Comparison of ENCODE assay signal across 14 cellular contexts in the genomic region with DNA sequence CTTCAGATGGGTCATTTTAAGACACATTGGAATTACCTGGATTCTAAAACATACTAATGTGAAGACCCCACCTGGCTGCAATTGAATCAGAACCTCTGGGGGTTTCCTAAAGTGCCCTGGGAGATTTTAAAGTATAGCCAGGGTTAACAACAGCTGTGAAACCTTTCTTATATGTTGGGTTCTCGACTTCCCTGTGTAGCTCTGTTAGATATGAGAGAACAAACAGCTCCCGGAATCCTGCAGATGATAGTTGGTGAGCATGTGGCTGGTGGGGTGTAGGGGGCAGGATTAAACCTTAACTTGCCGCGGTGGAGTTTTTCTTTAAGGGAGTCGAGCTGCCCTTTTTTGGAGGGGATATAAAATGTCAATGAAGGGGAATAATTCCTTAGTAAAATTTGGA. TPM values are rescaled to one million over a fixed set of nuclear protein-coding genes. Genes with fewer than 3 reads are reported as not detected.
DNase-seq lines count a peak whose midpoint lies in the region; ATAC-seq and TF ChIP-seq lines count a peak whose summit lies in the region.
"Had no signal": no experiment of that assay in that cellular context is flagged by ENCODE, and none has a peak within 500 bp of the region (broad histone marks: within the 10 kb centered on the region; RNA-seq: fewer than 3 reads in every experiment).

No MANE protein-coding gene starts in this region.

- H3K36me3 Mint-ChIP-seq in activated CD4-positive, alpha-beta T cell treated with anti-CD3 and anti-CD28 coated beads for 36 hours (ENCODE audit: low read depth): no peaks in the 10 kb centered on the region
- no peaks in the 10 kb centered on the region for H3K36me3 Mint-ChIP-seq in Calu3 (ENCODE audit: insufficient read depth, unreplicated experiment)
- H3K36me3 Mint-ChIP-seq in T-helper 17 cell (ENCODE audit: low read depth): no peaks in the 10 kb centered on the region

- H3K4me3 ChIP-seq in mucosa of rectum (ENCODE audit: low read length in 2 of 2) (peak overlapping the region in 1 of 2 donors; percentile 70), upper lobe of right lung (no peak overlapping the region)
- H3K4me3 ChIP-seq: esophagus muscularis mucosa had no signal

- H3K4me1 Mint-ChIP-seq in activated CD4-positive, alpha-beta T cell treated with anti-CD3 and anti-CD28 coated beads for 36 hours: peaks cover 81% of the 10 kb centered on the region
- H3K4me1 Mint-ChIP-seq in Calu3 (ENCODE audit: low read depth, unreplicated experiment): peaks cover 24% of the 10 kb centered on the region
- H3K4me1 Mint-ChIP-seq in T-helper 17 cell: peaks cover 70% of the 10 kb centered on the region

- POLR2A ChIA-PET in activated CD4-positive, alpha-beta T cell treated with anti-CD3 and anti-CD28 coated beads for 36 hours (lab: Charles Lee): interaction anchor here (1.1 kb wide), 1 partner anchor 11 kb away, joined by 3 read pairs; no protein-coding TSS in a partner anchor
- POLR2A ChIA-PET in GM10248 (lab: Yijun Ruan, JAX): interaction anchor here (1.5 kb wide), 1 partner anchor 11 kb away, joined by 4 read pairs; no protein-coding TSS in a partner anchor

- no peak for ATAC-seq in activated CD4-positive, alpha-beta T cell treated with anti-CD3 and anti-CD28 coated beads for 36 hours
- no peak for ATAC-seq in T-helper 17 cell
- no peak for ATAC-seq in upper lobe of right lung

- no peak for DNase-seq in activated CD4-positive, alpha-beta T cell treated with anti-CD3 and anti-CD28 coated beads for 36 hours
- DNase-seq in activated CD4-positive, alpha-beta T cell treated with anti-CD3 and anti-CD28 coated beads for 1 hour: no peak
- no peak for DNase-seq in Calu3
- DNase-seq in T-helper 17 cell: no peak
- no peak for DNase-seq in islet precursor cell
- no peak for DNase-seq in GM10248 (ENCODE audit: extremely low spot score)
- DNase-seq in upper lobe of right lung: no peak
- DNase-seq: COR-L47, cortex of kidney, SIG-M5, uterus had no signal

- intact Hi-C loops in activated CD4-positive, alpha-beta T cell treated with anti-CD3 and anti-CD28 coated beads for 36 hours (cut with DNase I, micrococcal nuclease): no loop called here
- intact Hi-C loops in Calu3 (cut with micrococcal nuclease; ENCODE audit: unreplicated experiment): no loop called here
- intact Hi-C loops in upper lobe of right lung (cut with DNase I): no loop called here

- peak overlapping the region; percentile 44 for H3K27ac Mint-ChIP-seq in activated CD4-positive, alpha-beta T cell treated with anti-CD3 and anti-CD28 coated beads for 36 hours
- H3K27ac Mint-ChIP-seq in Calu3 (ENCODE audit: unreplicated experiment) (no peak overlapping the region), T-helper 17 cell (peak overlapping the region; percentile 96)
- H3K27ac Mint-ChIP-seq: nephron progenitor cell had no signal

- peaks cover 28% of the 10 kb centered on the region in 2 donors for H3K4me1 ChIP-seq in mucosa of rectum (ENCODE audit: control insufficient read depth in 2 of 2, insufficient read depth in 2 of 2, low read length in 2 of 2)
- no peaks in the 10 kb centered on the region for H3K4me1 ChIP-seq in upper lobe of right lung
- H3K4me1 ChIP-seq: esophagus muscularis mucosa, uterus had no signal

- H3K27me3 ChIP-seq in mucosa of rectum (ENCODE audit: control insufficient read depth in 2 of 2, insufficient read depth in 2 of 2, low read length in 2 of 2) (no peaks in the 10 kb centered on the region), upper lobe of right lung (no peaks in the 10 kb centered on the region)
- H3K27me3 ChIP-seq: esophagus muscularis mucosa, uterus had no signal

- no TSS peak for BruUV-seq in Calu3 (replicated peaks; lab: Mats Ljungman, UMichigan)

- H3K9ac ChIP-seq in mucosa of rectum (ENCODE audit: low read depth in 1 of 2, low read length in 2 of 2): no peak overlapping the region

- CTCF ChIA-PET in activated CD4-positive, alpha-beta T cell treated with anti-CD3 and anti-CD28 coated beads for 36 hours (lab: Charles Lee): interaction anchor here (0.6 to 1.8 kb wide), 4 partner anchors 10 to 1878 kb away, joined by 3 to 13 read pairs (median 4); no protein-coding TSS in a partner anchor
- CTCF ChIA-PET in Calu3 (lab: Charles Lee) (interaction anchor here (0.6 to 1.4 kb wide), 4 partner anchors 11 to 354 kb away, joined by 3 to 5 read pairs (median 4); no protein-coding TSS in a partner anchor), GM10248 (lab: Yijun Ruan, JAX) (interaction anchor here (1.1 to 4.2 kb wide), 6 partner anchors 8 to 295 kb away, joined by 3 to 23 read pairs (median 4); partner anchors contain the start of gene PLCL2)

- no peaks in the 10 kb centered on the region for H3K36me3 ChIP-seq in mucosa of rectum (ENCODE audit: control insufficient read depth in 2 of 2, insufficient read depth in 2 of 2, low read length in 2 of 2)
- H3K36me3 ChIP-seq in upper lobe of right lung: no peaks in the 10 kb centered on the region
- H3K36me3 ChIP-seq: esophagus muscularis mucosa, uterus had no signal

- H3K4me3 Mint-ChIP-seq in activated CD4-positive, alpha-beta T cell treated with anti-CD3 and anti-CD28 coated beads for 36 hours: no peak overlapping the region
- peak overlapping the region; percentile 38 for H3K4me3 Mint-ChIP-seq in Calu3 (ENCODE audit: low read depth, unreplicated experiment)
- no peak overlapping the region for H3K4me3 Mint-ChIP-seq in T-helper 17 cell
- H3K4me3 Mint-ChIP-seq: nephron progenitor cell had no signal

- no peaks in the 10 kb centered on the region for H3K9me3 Mint-ChIP-seq in activated CD4-positive, alpha-beta T cell treated with anti-CD3 and anti-CD28 coated beads for 36 hours (ENCODE audit: low read depth)
- no peaks in the 10 kb centered on the region for H3K9me3 Mint-ChIP-seq in Calu3 (ENCODE audit: low read depth, unreplicated experiment)

- TF ChIP-seq CTCF in Calu3 (IDR thresholded peaks at IDR 0.05; ENCODE audit: unreplicated experiment) (no peak), GM10248 (IDR thresholded peaks at IDR 0.05; ENCODE audit: control extremely low read depth, extremely low read depth, low read depth, missing control alignments) (no peak), upper lobe of right lung (IDR thresholded peaks at IDR 0.05) (no peak)

- no peaks in the 10 kb centered on the region for H3K27me3 Mint-ChIP-seq in activated CD4-positive, alpha-beta T cell treated with anti-CD3 and anti-CD28 coated beads for 36 hours
- H3K27me3 Mint-ChIP-seq in Calu3 (ENCODE audit: unreplicated experiment): no peaks in the 10 kb centered on the region
- no peaks in the 10 kb centered on the region for H3K27me3 Mint-ChIP-seq in T-helper 17 cell

- H3K9me3 ChIP-seq in T-helper 17 cell (ENCODE audit: control insufficient read depth, low read length, poor library complexity, severe bottlenecking) (no peaks in the 10 kb centered on the region), mucosa of rectum (ENCODE audit: control insufficient read depth in 2 of 2, low read length in 2 of 2) (no peaks in the 10 kb centered on the region), upper lobe of right lung (no peaks in the 10 kb centered on the region)
- H3K9me3 ChIP-seq: esophagus muscularis mucosa, uterus had no signal

- H3K27ac ChIP-seq in mucosa of rectum (ENCODE audit: low read depth in 2 of 2, low read length in 2 of 2): peak overlapping the region; percentile 12 to 71
- no peak overlapping the region for H3K27ac ChIP-seq in upper lobe of right lung
- H3K27ac ChIP-seq: esophagus muscularis mucosa had no signal

RNA-seq across cellular contexts. Expression of gene PLCL2, which starts 12.1 kb away (rescaled TPM):
- total RNA-seq in activated CD4-positive, alpha-beta T cell treated with anti-CD3 and anti-CD28 coated beads for 36 hours: 10 to 100 TPM; 12.5 to 15.0 TPM
- total RNA-seq in Calu3 (2022) (5.4 and 5.8 TPM in 2 replicates), T-helper 17 cell (10 to 100 TPM; 53.5 to 55.3 TPM), upper lobe of right lung (9.1 TPM)
